In genomic region chrX:1075741-1076140, GRCh38 we compare ENCODE assay signal across 18 cellular contexts.
DNase-seq lines count a peak whose midpoint lies in the region; ATAC-seq and TF ChIP-seq lines count a peak whose summit lies in the region.
"Had no signal": no experiment of that assay in that cellular context is flagged by ENCODE, and none has a peak within 500 bp of the region (broad histone marks: within the 10 kb centered on the region; RNA-seq: fewer than 3 reads in every experiment).

No MANE protein-coding gene starts in this region.

- H3K4ac ChIP-seq in neuronal stem cell (ENCODE audit: low read length) = no peak overlapping the region

- H3K4me3 Mint-ChIP-seq in natural killer cell (peak overlapping the region; percentile 70), neural progenitor cell (no peak overlapping the region)
- no peak overlapping the region for H3K4me3 Mint-ChIP-seq in natural killer cell treated with Interleukin-12 subunit alpha and Interleukin-12 subunit beta and Interleukin-15 and Interleukin-18, amount 100 ng/mL, for 72 hours
- H3K4me3 Mint-ChIP-seq in central memory CD8-positive, alpha-beta T cell = peak overlapping the region; percentile 60
- H3K4me3 Mint-ChIP-seq: B cell; CD8-positive, alpha-beta T cell; IgD-negative memory B cell had no signal

- no peak overlapping the region for H3K14ac ChIP-seq in neuronal stem cell (ENCODE audit: low read length)

- H2AK5ac ChIP-seq in neuronal stem cell (ENCODE audit: low read depth, low read length) = no peak overlapping the region

- no peak overlapping the region for H4K8ac ChIP-seq in neuronal stem cell (ENCODE audit: low read depth, low read length)

- peaks cover 17% of the 10 kb centered on the region for H3F3A ChIP-seq in neural progenitor cell (ENCODE audit: low read depth)

- intact Hi-C loops in natural killer cell (cut with micrococcal nuclease) = no loop called here

- H2BK12ac ChIP-seq in neuronal stem cell (ENCODE audit: low read length) = no peak overlapping the region

- TF ChIP-seq CTCF in natural killer cell (IDR thresholded peaks at IDR 0.05) (no peak), neural progenitor cell (IDR thresholded peaks at IDR 0.05) (no peak)

- no peak overlapping the region for H4K91ac ChIP-seq in neuronal stem cell (ENCODE audit: low read depth, low read length, poor library complexity)

- peaks cover 10% of the 10 kb centered on the region for H3K4me1 ChIP-seq in neural progenitor cell
- H3K4me1 ChIP-seq in neuronal stem cell (ENCODE audit: control insufficient read depth in 2 of 2, insufficient read depth in 1 of 2, low read depth in 1 of 2, low read length in 2 of 2) = peaks cover 4 to 8% of the 10 kb centered on the region in 2 donors
- H3K4me1 ChIP-seq: HAP-1 had no signal

- WGBS in neuronal stem cell (ENCODE audit: extremely low coverage in 2 of 2, insufficient read length in 2 of 2, insufficient replicate concordance in 1 of 2), 2 donors = no CpG with 5 or more reads among the region's 7 CpGs

- no peaks in the 10 kb centered on the region for H4K20me1 ChIP-seq in neural progenitor cell (ENCODE audit: low read depth)
- H4K20me1 ChIP-seq: BLaER1 treated with 17β-estradiol and CSF1 and Interleukin-3, amounts not matched to agents 10 nM and 100 nM had no signal

- H3K36me3 Mint-ChIP-seq in natural killer cell = peaks cover 10% of the 10 kb centered on the region
- no peaks in the 10 kb centered on the region for H3K36me3 Mint-ChIP-seq in natural killer cell treated with Interleukin-12 subunit alpha and Interleukin-12 subunit beta and Interleukin-15 and Interleukin-18, amount 100 ng/mL, for 72 hours
- H3K36me3 Mint-ChIP-seq in central memory CD8-positive, alpha-beta T cell (ENCODE audit: insufficient read depth) = peaks cover 32% of the 10 kb centered on the region
- no peaks in the 10 kb centered on the region for H3K36me3 Mint-ChIP-seq in neural progenitor cell
- H3K36me3 Mint-ChIP-seq: CD8-positive, alpha-beta T cell; IgD-negative memory B cell had no signal

- H3K9me3 ChIP-seq in neural progenitor cell (ENCODE audit: low read depth) = no peaks in the 10 kb centered on the region
- H3K9me3 ChIP-seq in neuronal stem cell (replicated peaks in 1 of 2; ENCODE audit: control insufficient read depth in 2 of 2, insufficient read depth in 1 of 2, low read depth in 1 of 2, low read length in 2 of 2) = peaks cover 4 to 8% of the 10 kb centered on the region in 2 donors
- H3K9me3 ChIP-seq: HAP-1 had no signal

- H3K27ac Mint-ChIP-seq in natural killer cell = peak overlapping the region in 1 of 2 donors; percentile 84
- no peak overlapping the region for H3K27ac Mint-ChIP-seq in natural killer cell treated with Interleukin-12 subunit alpha and Interleukin-12 subunit beta and Interleukin-15 and Interleukin-18, amount 100 ng/mL, for 72 hours
- peak overlapping the region; percentile 89 for H3K27ac Mint-ChIP-seq in central memory CD8-positive, alpha-beta T cell (ENCODE audit: low read depth)
- H3K27ac Mint-ChIP-seq in neural progenitor cell = peak overlapping the region; percentile 40
- H3K27ac Mint-ChIP-seq: B cell; CD8-positive, alpha-beta T cell had no signal

- H3K79me1 ChIP-seq in neuronal stem cell (ENCODE audit: low read depth, low read length) = no peaks in the 10 kb centered on the region

- H3K79me2 ChIP-seq in neural progenitor cell (ENCODE audit: low read depth) = no peaks in the 10 kb centered on the region

- H3K4me1 Mint-ChIP-seq in natural killer cell = peaks cover 0 to 11% of the 10 kb centered on the region in 2 donors
- H3K4me1 Mint-ChIP-seq in natural killer cell treated with Interleukin-12 subunit alpha and Interleukin-12 subunit beta and Interleukin-15 and Interleukin-18, amount 100 ng/mL, for 72 hours (ENCODE audit: low read depth in 2 of 2) = peaks cover 0 to 5% of the 10 kb centered on the region in 2 donors
- no peaks in the 10 kb centered on the region for H3K4me1 Mint-ChIP-seq in central memory CD8-positive, alpha-beta T cell
- peaks cover 13% of the 10 kb centered on the region for H3K4me1 Mint-ChIP-seq in neural progenitor cell
- H3K4me1 Mint-ChIP-seq: B cell had no signal

- H3K23ac ChIP-seq in neuronal stem cell (ENCODE audit: low read depth, low read length, poor library complexity) = no peak overlapping the region

- H3K4me2 ChIP-seq in neural progenitor cell (no peak overlapping the region), neuronal stem cell (ENCODE audit: insufficient read depth, low read length, poor library complexity, severe bottlenecking) (no peak overlapping the region)
- H3K4me2 ChIP-seq: BLaER1 treated with 17β-estradiol and CSF1 and Interleukin-3, amounts not matched to agents 10 nM and 100 nM had no signal

- ATAC-seq in natural killer cell = no peak
- ATAC-seq in natural killer cell treated with Interleukin-12 subunit alpha and Interleukin-12 subunit beta and Interleukin-15 and Interleukin-18, amount 100 ng/mL, for 72 hours = no peak
- no peak for ATAC-seq in central memory CD8-positive, alpha-beta T cell (replicated peaks; ENCODE audit: extremely low read depth, poor library complexity, severe bottlenecking)
- ATAC-seq: CD8-positive, alpha-beta T cell; GM12878; HepG2 had no signal

- H3K4me3 ChIP-seq in neural progenitor cell (no peak overlapping the region), neuronal stem cell (ENCODE audit: low read length in 2 of 2) (no peak overlapping the region)
- H3K4me3 ChIP-seq: BLaER1 treated with 17β-estradiol and CSF1 and Interleukin-3, amounts not matched to agents 10 nM and 100 nM; GM12878; HAP-1 had no signal

- H3K18ac ChIP-seq in neuronal stem cell (ENCODE audit: low read length) = no peak overlapping the region

- H3K36me3 ChIP-seq in neural progenitor cell (no peaks in the 10 kb centered on the region), neuronal stem cell (replicated peaks in 1 of 2; ENCODE audit: control insufficient read depth in 2 of 2, insufficient read depth in 2 of 2, low read length in 2 of 2) (no peaks in the 10 kb centered on the region)
- H3K36me3 ChIP-seq: BLaER1 treated with 17β-estradiol and CSF1 and Interleukin-3, amounts not matched to agents 10 nM and 100 nM; HAP-1 had no signal

- H2AFZ ChIP-seq in neural progenitor cell (replicated peaks) = no peak overlapping the region
- no peak overlapping the region for H2AFZ ChIP-seq in neuronal stem cell (ENCODE audit: low read length)

- H3K9me3 Mint-ChIP-seq in natural killer cell (peaks cover 6 to 7% of the 10 kb centered on the region in 2 donors), neural progenitor cell (peaks cover 5% of the 10 kb centered on the region)
- peaks cover 9% of the 10 kb centered on the region for H3K9me3 Mint-ChIP-seq in natural killer cell treated with Interleukin-12 subunit alpha and Interleukin-12 subunit beta and Interleukin-15 and Interleukin-18, amount 100 ng/mL, for 72 hours
- H3K9me3 Mint-ChIP-seq in central memory CD8-positive, alpha-beta T cell = peaks cover 14% of the 10 kb centered on the region

- H2BK15ac ChIP-seq in neuronal stem cell (ENCODE audit: low read length) = no peak overlapping the region

- H3K27me3 ChIP-seq in neural progenitor cell (no peaks in the 10 kb centered on the region), neuronal stem cell (ENCODE audit: control insufficient read depth in 3 of 3, insufficient read depth in 3 of 3, low read depth in 1 of 3, low read length in 3 of 3) (no peaks in the 10 kb centered on the region)

- no peak overlapping the region for H3K27ac ChIP-seq in neural progenitor cell
- no peak overlapping the region for H3K27ac ChIP-seq in neuronal stem cell (replicated peaks; ENCODE audit: low read length)
- H3K27ac ChIP-seq: BLaER1 treated with 17β-estradiol and CSF1 and Interleukin-3, amounts not matched to agents 10 nM and 100 nM had no signal

- DNase-seq in natural killer cell (no peak), neural progenitor cell (ENCODE audit: low spot score) (no peak), NCI-H2171 treated with DMSO at 0.1 percent for 48 hours (lab: John Stamatoyannopoulos, UW) (no peak), neuronal stem cell (ENCODE audit: low spot score) (no peak)
- no peak for DNase-seq in natural killer cell treated with Interleukin-12 subunit alpha and Interleukin-12 subunit beta and Interleukin-15 and Interleukin-18, amount 100 ng/mL, for 72 hours (ENCODE audit: low spot score)
- no peak for DNase-seq in central memory CD8-positive, alpha-beta T cell (ENCODE audit: low spot score in 2 of 2)
- DNase-seq in effector CD4-positive, alpha-beta T cell = no peak
- DNase-seq: CD8-positive, alpha-beta T cell; DMS 273 treated with DMSO at 0.1 percent for 48 hours; DMS53; DND-41; EL had no signal

- H3K9ac ChIP-seq in neural progenitor cell (no peak overlapping the region), neuronal stem cell (ENCODE audit: low read depth, low read length, poor library complexity) (no peak overlapping the region)
- H3K9ac ChIP-seq: BLaER1 treated with 17β-estradiol and CSF1 and Interleukin-3, amounts not matched to agents 10 nM and 100 nM had no signal

- no peak overlapping the region for H2BK5ac ChIP-seq in neuronal stem cell (ENCODE audit: low read length)

- no peak overlapping the region for H2BK120ac ChIP-seq in neuronal stem cell (ENCODE audit: low read depth, low read length)

- peaks cover 6 to 16% of the 10 kb centered on the region in 2 donors for H3K27me3 Mint-ChIP-seq in natural killer cell (ENCODE audit: low read depth in 2 of 2)
- H3K27me3 Mint-ChIP-seq in natural killer cell treated with Interleukin-12 subunit alpha and Interleukin-12 subunit beta and Interleukin-15 and Interleukin-18, amount 100 ng/mL, for 72 hours = peaks cover 0 to 8% of the 10 kb centered on the region in 2 donors
- H3K27me3 Mint-ChIP-seq in central memory CD8-positive, alpha-beta T cell = no peaks in the 10 kb centered on the region
- peaks cover 26% of the 10 kb centered on the region for H3K27me3 Mint-ChIP-seq in neural progenitor cell (ENCODE audit: insufficient read depth, low read depth)
- H3K27me3 Mint-ChIP-seq: B cell had no signal

Comparison
In these comparisons a context has a peak if more than half of its experiments do, and no peak if none do; other contexts are left out.
1. H3K4me3 Mint-ChIP-seq: peak in natural killer cell (single experiment) and central memory CD8-positive, alpha-beta T cell (single experiment); none in natural killer cell treated with Interleukin-12 subunit alpha and Interleukin-12 subunit beta and Interleukin-15 and Interleukin-18, amount 100 ng/mL, for 72 hours (single experiment) and neural progenitor cell (single experiment).
2. H3K27ac Mint-ChIP-seq: peak in central memory CD8-positive, alpha-beta T cell (single experiment) and neural progenitor cell (single experiment); none in natural killer cell treated with Interleukin-12 subunit alpha and Interleukin-12 subunit beta and Interleukin-15 and Interleukin-18, amount 100 ng/mL, for 72 hours (0 of 2).